ENCODE assay signal across 10 cellular contexts in the genomic region with DNA sequence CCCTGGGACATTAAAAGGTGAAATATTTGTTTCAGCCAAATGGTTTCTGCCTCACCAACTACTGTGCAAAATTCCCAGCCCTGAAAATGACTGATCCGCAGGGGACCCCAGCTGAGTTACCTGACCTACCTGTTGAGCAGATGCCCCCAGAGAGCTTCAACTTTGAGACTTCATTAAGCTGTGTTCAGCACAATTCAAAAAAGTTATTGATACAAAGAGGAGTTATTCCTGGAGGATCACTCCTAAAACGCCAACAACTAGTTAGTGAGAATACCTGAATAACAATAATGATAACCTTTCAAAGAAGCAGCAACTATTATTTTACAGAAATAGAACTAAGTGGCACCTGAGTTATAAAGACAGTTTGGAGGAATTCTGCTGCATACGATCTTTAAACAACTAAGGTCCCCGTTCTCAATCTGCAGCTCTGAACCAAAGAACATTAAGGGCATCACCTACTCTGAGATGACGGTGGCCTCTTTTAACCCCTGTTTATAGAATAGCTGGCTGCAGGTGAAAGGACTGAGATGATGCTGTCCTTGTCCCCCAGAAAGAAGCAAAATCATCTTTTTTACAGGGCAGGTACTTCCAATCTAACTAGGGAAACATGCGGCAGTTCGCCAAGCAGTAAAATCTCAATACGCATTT. TPM values are rescaled to one million over a fixed set of nuclear protein-coding genes. Genes with fewer than 3 reads are reported as not detected.
DNase-seq lines count a peak whose midpoint lies in the region; ATAC-seq and TF ChIP-seq lines count a peak whose summit lies in the region.
"Had no signal": no experiment of that assay in that cellular context is flagged by ENCODE, and none has a peak within 500 bp of the region (broad histone marks: within the 10 kb centered on the region; RNA-seq: fewer than 3 reads in every experiment).

No MANE protein-coding gene starts in this region.

- POLR2A ChIA-PET in CD8-positive, alpha-beta memory T cell (lab: Charles Lee): no interaction called here

- no peak overlapping the region for H3K27ac Mint-ChIP-seq in CD8-positive, alpha-beta memory T cell

- H3K36me3 ChIP-seq in CD8-positive, alpha-beta memory T cell (ENCODE audit: insufficient read depth, low read length): no peaks in the 10 kb centered on the region
- no peaks in the 10 kb centered on the region for H3K36me3 ChIP-seq in MG63
- no peaks in the 10 kb centered on the region for H3K36me3 ChIP-seq in endocrine pancreas (ENCODE audit: control insufficient read depth, insufficient read depth, low read length)
- no peaks in the 10 kb centered on the region for H3K36me3 ChIP-seq in parathyroid adenoma (ENCODE audit: control insufficient read depth, insufficient read depth, low read length)

- no peak overlapping the region for H3K27ac ChIP-seq in CD8-positive, alpha-beta memory T cell (ENCODE audit: low read depth, low read length)
- no peak overlapping the region for H3K27ac ChIP-seq in parathyroid adenoma

- no peaks in the 10 kb centered on the region for H3K79me2 ChIP-seq in parathyroid adenoma

- no peak for ATAC-seq in HG03135 (IDR thresholded peaks at IDR 0.05; ENCODE audit: unreplicated experiment)
- no peak for ATAC-seq in left lobe of liver

- H3K4me1 Mint-ChIP-seq in CD8-positive, alpha-beta memory T cell: peaks cover 13 to 20% (median 19%) of the 10 kb centered on the region in 3 donors

- CTCF ChIA-PET in CD8-positive, alpha-beta memory T cell (lab: Charles Lee): no interaction called here

- peak overlapping the region; percentile 35 to 60 (median 48) for H3K4me3 Mint-ChIP-seq in CD8-positive, alpha-beta memory T cell

- H3K36me3 Mint-ChIP-seq in CD8-positive, alpha-beta memory T cell: no peaks in the 10 kb centered on the region

- no peak for DNase-seq in CD8-positive, alpha-beta memory T cell
- DNase-seq in MG63 (no peak), NCI-H187 treated with DMSO at 0.1 percent for 48 hours (lab: John Stamatoyannopoulos, UW) (no peak), left lobe of liver (ENCODE audit: low spot score) (no peak), UCSD-AML1 (lab: John Stamatoyannopoulos, UW; ENCODE audit: unreplicated experiment) (no peak)
- DNase-seq: NCI-H1436 treated with DMSO at 0.1 percent for 48 hours had no signal

- H3K4me3 ChIP-seq in CD8-positive, alpha-beta memory T cell (ENCODE audit: low read length): no peak overlapping the region
- H3K4me3 ChIP-seq in MG63: peak overlapping the region; percentile 54
- peak overlapping the region; percentile 66 for H3K4me3 ChIP-seq in endocrine pancreas (ENCODE audit: control insufficient read depth, insufficient read depth, low read length)
- peak overlapping the region; percentile 59 for H3K4me3 ChIP-seq in parathyroid adenoma (ENCODE audit: low read depth, low read length)

- no peak overlapping the region for H3K9ac ChIP-seq in endocrine pancreas (ENCODE audit: control insufficient read depth, insufficient read depth, low read length)
- H3K9ac ChIP-seq in parathyroid adenoma: no peak overlapping the region

- peaks cover 7% of the 10 kb centered on the region for H3K27me3 ChIP-seq in CD8-positive, alpha-beta memory T cell (ENCODE audit: insufficient read depth, low read length, poor library complexity, severe bottlenecking)
- H3K27me3 ChIP-seq in MG63: peaks cover 4% of the 10 kb centered on the region; the same call in 1 of the 2 replicates
- no peaks in the 10 kb centered on the region for H3K27me3 ChIP-seq in endocrine pancreas (ENCODE audit: control insufficient read depth, insufficient read depth, low read length)
- H3K27me3 ChIP-seq in parathyroid adenoma (ENCODE audit: control insufficient read depth, insufficient read depth, low read length): no peaks in the 10 kb centered on the region

- H3K4me2 ChIP-seq in parathyroid adenoma (ENCODE audit: low read length): peak overlapping the region; percentile 94

- H3K27me3 Mint-ChIP-seq in CD8-positive, alpha-beta memory T cell: peaks cover 33 to 57% of the 10 kb centered on the region in 2 donors

- H3K9me3 ChIP-seq in CD8-positive, alpha-beta memory T cell (ENCODE audit: low read length): no peaks in the 10 kb centered on the region
- no peaks in the 10 kb centered on the region for H3K9me3 ChIP-seq in MG63
- H3K9me3 ChIP-seq in endocrine pancreas (ENCODE audit: control insufficient read depth, low read length): no peaks in the 10 kb centered on the region
- no peaks in the 10 kb centered on the region for H3K9me3 ChIP-seq in parathyroid adenoma (ENCODE audit: control insufficient read depth, low read length)

- TF ChIP-seq CTCF in parathyroid adenoma (IDR thresholded peaks at IDR 0.05): no peak

- H2AFZ ChIP-seq in parathyroid adenoma: no peak overlapping the region

- peaks cover 0 to 2% (median 0%) of the 10 kb centered on the region in 5 donors for H3K9me3 Mint-ChIP-seq in CD8-positive, alpha-beta memory T cell

- H3K4me1 ChIP-seq in CD8-positive, alpha-beta memory T cell (ENCODE audit: insufficient read depth, low read length): peaks cover 5% of the 10 kb centered on the region
- H3K4me1 ChIP-seq in endocrine pancreas (ENCODE audit: control insufficient read depth, insufficient read depth, low read length) (no peaks in the 10 kb centered on the region), parathyroid adenoma (no peaks in the 10 kb centered on the region)

RNA-seq across cellular contexts. Expression of gene GADL1, which starts 0.7 kb away (rescaled TPM):
- not detected for total RNA-seq in CD8-positive, alpha-beta memory T cell
- polyA plus RNA-seq in CD8-positive, alpha-beta memory T cell: not detected
- not detected in 2 replicates for total RNA-seq in MG63 (2014; rRNA removed; shearing (Covaris generic); ENCODE audit: low replicate concordance)
- not detected for total RNA-seq in left lobe of liver
- total RNA-seq: pulmonary artery endothelial cell had no signal
